In the genomic region with DNA sequence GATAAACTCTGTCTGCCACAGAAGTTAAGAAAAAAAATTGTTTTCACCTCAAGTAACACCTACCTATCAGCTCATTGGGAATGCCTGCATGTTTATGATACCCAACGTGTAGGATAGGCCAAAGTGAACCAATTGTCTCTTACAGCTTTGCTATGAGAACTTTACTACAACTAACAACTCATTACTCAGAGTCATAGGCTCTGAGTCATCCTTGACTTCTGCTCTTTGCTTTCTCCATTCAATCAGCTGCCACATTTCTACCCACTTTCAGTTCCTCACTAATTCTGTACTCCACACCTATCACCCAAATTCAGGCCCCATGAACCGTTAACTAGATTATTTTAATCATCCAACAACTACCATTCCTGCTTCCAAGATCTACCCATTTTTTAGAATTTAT, we compare ENCODE assay signal across 9 cellular contexts.
DNase-seq lines count a peak whose midpoint lies in the region; ATAC-seq and TF ChIP-seq lines count a peak whose summit lies in the region.
"Had no signal": no experiment of that assay in that cellular context is flagged by ENCODE, and none has a peak within 500 bp of the region (broad histone marks: within the 10 kb centered on the region; RNA-seq: fewer than 3 reads in every experiment).

No MANE protein-coding gene starts in this region.

- ATAC-seq in GM21528 (IDR thresholded peaks at IDR 0.05; ENCODE audit: low FRiP score, unreplicated experiment) (peak; percentile 84), HG03457 (IDR thresholded peaks at IDR 0.05; ENCODE audit: unreplicated experiment) (peak; percentile 97)

- peaks cover 12% of the 10 kb centered on the region for H3K9me3 Mint-ChIP-seq in activated T-helper 1 cell treated with anti-CD3 and anti-CD28 coated beads, Interleukin-12 subunit alpha, Interleukin-12 subunit beta, Interleukin-2, Interleukin-4 antibody, amounts not matched to agents 30 ng/mL and 10 ng/mL and 1 ng/mL, durations not matched to agents 14 hours and 24 hours and 36 hours

- H3K27ac Mint-ChIP-seq in activated T-helper 1 cell treated with anti-CD3 and anti-CD28 coated beads, Interleukin-12 subunit alpha, Interleukin-12 subunit beta, Interleukin-2, Interleukin-4 antibody, amounts not matched to agents 30 ng/mL and 10 ng/mL and 1 ng/mL, durations not matched to agents 14 hours and 24 hours and 36 hours: no peak overlapping the region

- DNase-seq in GM03348 (ENCODE audit: low spot score) (peak; percentile 27), fibroblast of peridontal ligament (ENCODE audit: extremely low read depth) (peak; percentile 63), NCI-H1694 treated with DMSO at 0.1 percent for 48 hours (lab: John Stamatoyannopoulos, UW) (no peak), erythroblast (lab: John Stamatoyannopoulos, UW) (no peak)
- no peak for DNase-seq in activated T-helper 1 cell treated with anti-CD3 and anti-CD28 coated beads, Interleukin-12 subunit alpha, Interleukin-12 subunit beta, Interleukin-2, Interleukin-4 antibody, amounts not matched to agents 30 ng/mL and 10 ng/mL and 1 ng/mL, durations not matched to agents 14 hours and 24 hours and 36 hours (ENCODE audit: low spot score)
- DNase-seq in activated CD4-positive, alpha-beta T cell treated with anti-CD3 and anti-CD28 coated beads for 4 hours: no peak
- DNase-seq: NCI-H187 had no signal

- H3K27me3 Mint-ChIP-seq in activated T-helper 1 cell treated with anti-CD3 and anti-CD28 coated beads, Interleukin-12 subunit alpha, Interleukin-12 subunit beta, Interleukin-2, Interleukin-4 antibody, amounts not matched to agents 30 ng/mL and 10 ng/mL and 1 ng/mL, durations not matched to agents 14 hours and 24 hours and 36 hours (ENCODE audit: insufficient read depth): no peaks in the 10 kb centered on the region

- intact Hi-C loops in activated T-helper 1 cell treated with anti-CD3 and anti-CD28 coated beads, Interleukin-12 subunit alpha, Interleukin-12 subunit beta, Interleukin-2, Interleukin-4 antibody, amounts not matched to agents 30 ng/mL and 10 ng/mL and 1 ng/mL, durations not matched to agents 14 hours and 24 hours and 36 hours (cut with micrococcal nuclease): no loop called here

- TF ChIP-seq POLR2A in erythroblast (IDR thresholded peaks at IDR 0.05; ENCODE audit: low read length): no peak

- H3K4me3 Mint-ChIP-seq in activated T-helper 1 cell treated with anti-CD3 and anti-CD28 coated beads, Interleukin-12 subunit alpha, Interleukin-12 subunit beta, Interleukin-2, Interleukin-4 antibody, amounts not matched to agents 30 ng/mL and 10 ng/mL and 1 ng/mL, durations not matched to agents 14 hours and 24 hours and 36 hours: no peak overlapping the region

- no peaks in the 10 kb centered on the region for H3K4me1 Mint-ChIP-seq in activated T-helper 1 cell treated with anti-CD3 and anti-CD28 coated beads, Interleukin-12 subunit alpha, Interleukin-12 subunit beta, Interleukin-2, Interleukin-4 antibody, amounts not matched to agents 30 ng/mL and 10 ng/mL and 1 ng/mL, durations not matched to agents 14 hours and 24 hours and 36 hours (ENCODE audit: low read depth)

- no peaks in the 10 kb centered on the region for H3K36me3 Mint-ChIP-seq in activated T-helper 1 cell treated with anti-CD3 and anti-CD28 coated beads, Interleukin-12 subunit alpha, Interleukin-12 subunit beta, Interleukin-2, Interleukin-4 antibody, amounts not matched to agents 30 ng/mL and 10 ng/mL and 1 ng/mL, durations not matched to agents 14 hours and 24 hours and 36 hours (ENCODE audit: low read depth)

Comparison
In these comparisons a context has a peak if more than half of its experiments do, and no peak if none do; other contexts are left out.
1. DNase-seq: peak in GM03348 (single experiment) and fibroblast of peridontal ligament (single experiment); none in NCI-H1694 treated with DMSO at 0.1 percent for 48 hours (single experiment), activated T-helper 1 cell treated with anti-CD3 and anti-CD28 coated beads, Interleukin-12 subunit alpha, Interleukin-12 subunit beta, Interleukin-2, Interleukin-4 antibody, amounts not matched to agents 30 ng/mL and 10 ng/mL and 1 ng/mL, durations not matched to agents 14 hours and 24 hours and 36 hours (single experiment), activated CD4-positive, alpha-beta T cell treated with anti-CD3 and anti-CD28 coated beads for 4 hours (0 of 2) and erythroblast (0 of 2).